7 cellular contexts compared by ENCODE assay signal in the genomic region with DNA sequence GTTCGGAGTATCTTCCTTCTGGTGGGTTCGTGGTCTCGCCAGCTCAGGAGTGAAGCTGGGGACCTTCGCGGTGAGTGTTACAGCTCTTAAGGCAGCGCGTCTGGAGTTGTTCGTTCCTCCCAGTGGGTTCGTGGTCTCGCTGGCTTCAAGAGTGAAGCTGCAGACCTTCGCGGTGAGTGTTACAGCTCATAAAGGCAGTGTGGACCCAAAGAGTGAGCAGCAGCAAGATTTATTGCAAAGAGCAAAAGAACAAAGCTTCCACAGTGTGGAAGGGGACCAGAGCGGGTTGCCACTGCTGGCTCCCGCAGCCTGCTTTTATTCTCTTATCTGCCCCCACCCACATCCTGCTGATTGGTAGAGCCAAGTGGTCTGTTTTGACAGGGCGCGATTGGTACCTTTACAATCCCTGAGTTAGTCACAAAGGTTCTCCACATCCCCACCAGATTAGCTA.
A peak's percentile ranks its signal among the peaks of the same experiment; 100 is the strongest.
DNase-seq lines count a peak whose midpoint lies in the region; ATAC-seq, FAIRE-seq and TF ChIP-seq lines count a peak whose summit lies in the region.
"Not testable (repeated sequence)": the region's sequence is repeated elsewhere in the genome, so short reads cannot be mapped to it uniquely, and the experiment has no call there.

No MANE protein-coding gene starts in this region.

- H3K4me1 ChIP-seq in K562 (replicated peaks in 1 of 2; ENCODE audit: control insufficient read depth in 2 of 2, insufficient read depth in 2 of 2, low read length in 2 of 2), result peaks cover 7 to 29% of the 10 kb centered on the region in 2 experiments; a peak in 4 of 5 replicates

- peak overlapping the region in 3 of 4 donors; percentile 82 to 97 (median 92) for H3K4me3 Mint-ChIP-seq in IgD-negative memory B cell
- H3K4me3 Mint-ChIP-seq in activated CD4-positive, alpha-beta T cell treated with anti-CD3 and anti-CD28 coated beads, Interleukin-2, amount 10 ng/mL, durations not matched to agents 7 days and 5 days, result peak overlapping the region; percentile 62
- peak overlapping the region; percentile 88 to 96 (median 92) for H3K4me3 Mint-ChIP-seq in naive thymus-derived CD8-positive, alpha-beta T cell

- not testable (repeated sequence) for H3K9ac ChIP-seq in K562 (ENCODE audit: insufficient read depth in 1 of 2, low read depth in 2 of 2, low read length in 2 of 2)

- H3K4me1 Mint-ChIP-seq in IgD-negative memory B cell, result peaks cover 58 to 68% (median 62%) of the 10 kb centered on the region in 3 donors
- H3K4me1 Mint-ChIP-seq in activated CD4-positive, alpha-beta T cell treated with anti-CD3 and anti-CD28 coated beads, Interleukin-2, amount 10 ng/mL, durations not matched to agents 7 days and 5 days, result peaks cover 67% of the 10 kb centered on the region
- H3K4me1 Mint-ChIP-seq in naive thymus-derived CD8-positive, alpha-beta T cell, result peaks cover 25 to 87% (median 85%) of the 10 kb centered on the region in 4 donors

- not testable (repeated sequence) for H3K36me3 Mint-ChIP-seq in IgD-negative memory B cell; naive thymus-derived CD8-positive, alpha-beta T cell
- H3K36me3 Mint-ChIP-seq in activated CD4-positive, alpha-beta T cell treated with anti-CD3 and anti-CD28 coated beads, Interleukin-2, amount 10 ng/mL, durations not matched to agents 7 days and 5 days (ENCODE audit: low read depth), result peaks cover 28% of the 10 kb centered on the region

- not testable (repeated sequence) for H3K36me3 ChIP-seq in K562 (ENCODE audit: control insufficient read depth, insufficient read depth, low read length)

- not testable (repeated sequence) for TF ChIP-seq EP300 in K562 (IDR thresholded peaks at IDR 0.05; ENCODE audit: low read length)

- in situ Hi-C loops in K562 (cut with MboI), result not testable (repeated sequence)

- H3K4me2 ChIP-seq in K562 (ENCODE audit: insufficient read depth, low read length), result not testable (repeated sequence)

- not testable (repeated sequence) for BruUV-seq in K562 (replicated peaks; lab: Mats Ljungman, UMichigan)

- POLR2A ChIA-PET in activated CD4-positive, alpha-beta T cell treated with anti-CD3 and anti-CD28 coated beads, Interleukin-2, amount 10 ng/mL, durations not matched to agents 7 days and 5 days (lab: Charles Lee), result not testable (repeated sequence)
- POLR2A ChIA-PET in K562 (lab: Yijun Ruan, JAX), result interaction anchor here (2.0 to 3.9 kb wide), 2 partner anchors 8 to 260 kb away, joined by 5 to 47 read pairs; a partner anchor contains a TSS
- POLR2A ChIA-PET in naive thymus-derived CD8-positive, alpha-beta T cell (lab: Charles Lee), result interaction anchor here (0.6 to 14.1 kb wide), 9 partner anchors 8 to 364 kb away, joined by 3 to 272 read pairs (median 3); a partner anchor contains a TSS

- TF ChIP-seq POLR2A in K562 (conservative IDR thresholded peaks at IDR 0.05), result not testable (repeated sequence)

- not testable (repeated sequence) for H3K27me3 Mint-ChIP-seq in IgD-negative memory B cell; activated CD4-positive, alpha-beta T cell treated with anti-CD3 and anti-CD28 coated beads, Interleukin-2, amount 10 ng/mL, durations not matched to agents 7 days and 5 days; naive thymus-derived CD8-positive, alpha-beta T cell

- 94% methylated on average over 12 of the region's 16 CpGs for WGBS in K562 (ENCODE audit: insufficient coverage, low coverage, missing lambda C conversion rate)

- CTCF ChIA-PET in activated CD4-positive, alpha-beta T cell treated with anti-CD3 and anti-CD28 coated beads, Interleukin-2, amount 10 ng/mL, durations not matched to agents 7 days and 5 days (lab: Charles Lee), result interaction anchor here (0.6 to 5.0 kb wide), 3 partner anchors 70 to 594 kb away, joined by 3 to 21 read pairs (median 3); a partner anchor contains a TSS
- CTCF ChIA-PET in K562 (lab: Yijun Ruan, JAX; ENCODE audit: low intra/inter-chr PET ratio), result not testable (repeated sequence)

- not testable (repeated sequence) for H3K9me3 ChIP-seq in K562 (replicated peaks; ENCODE audit: control insufficient read depth, insufficient read depth, low read depth, low read length)

- not testable (repeated sequence) for H3K27me3 ChIP-seq in K562 (ENCODE audit: control insufficient read depth in 2 of 2, insufficient read depth in 2 of 2, low read length in 2 of 2)

- TF ChIP-seq CTCF in K562 (IDR thresholded peaks at IDR 0.05 in 2 of 3, conservative IDR thresholded peaks at IDR 0.05 in 1 of 3; ENCODE audit: insufficient read depth in 2 of 3, low read depth in 1 of 3, low read length in 3 of 3), result not testable (repeated sequence)

- not testable (repeated sequence) for TF ChIP-seq RAD21 in K562 (CRISPR knock-in tag; conservative IDR thresholded peaks at IDR 0.05 in 1 of 2, IDR thresholded peaks at IDR 0.05 in 1 of 2)

- H3K4me3 ChIP-seq in K562, result not testable (repeated sequence)

- not testable (repeated sequence) for ATAC-seq in K562; naive thymus-derived CD8-positive, alpha-beta T cell

- not testable (repeated sequence) for H2AFZ ChIP-seq in K562 (ENCODE audit: low read depth, low read length)

- DNase-seq in activated CD4-positive, alpha-beta T cell treated with anti-CD3 and anti-CD28 coated beads, Interleukin-2, amount 10 ng/mL, durations not matched to agents 7 days and 5 days, result peak; percentile 20
- DNase-seq in activated T-cell treated with anti-CD3 and anti-CD28 coated beads for 1 hour (ENCODE audit: low read depth), result peak; percentile 24
- DNase-seq in activated effector memory CD4-positive, alpha-beta T cell treated with anti-CD3 and anti-CD28 coated beads, Interleukin-2, amount 50 U/mL, for 16 hours, result peak; percentile 70
- not testable (repeated sequence) for DNase-seq in K562 (ENCODE audit: extremely low read depth in 1 of 4, low spot score in 3 of 4)
- peak in 8 of 10 donors; percentile 19 to 74 (median 48) for DNase-seq in naive thymus-derived CD8-positive, alpha-beta T cell
- peak in 2 of 3 experiments; percentile 29 to 32 for DNase-seq in stimulated activated CD4-positive, alpha-beta T cell treated with anti-CD3 and anti-CD28 coated beads, TNF-alpha, amount 100 ng/mL, for 4 hours (ENCODE audit: low read depth in 3 of 3)

- not testable (repeated sequence) for H3K27ac ChIP-seq in K562 (ENCODE audit: extremely low read depth, low read depth, low read length)

- peak overlapping the region; percentile 31 to 100 (median 83) for H3K27ac Mint-ChIP-seq in IgD-negative memory B cell
- peak overlapping the region; percentile 91 for H3K27ac Mint-ChIP-seq in activated CD4-positive, alpha-beta T cell treated with anti-CD3 and anti-CD28 coated beads, Interleukin-2, amount 10 ng/mL, durations not matched to agents 7 days and 5 days
- peak overlapping the region; percentile 95 to 99 (median 98) for H3K27ac Mint-ChIP-seq in naive thymus-derived CD8-positive, alpha-beta T cell

- H3K79me2 ChIP-seq in K562 (ENCODE audit: control insufficient read depth, insufficient read depth, low read length), result not testable (repeated sequence)

- H3K9me1 ChIP-seq in K562 (ENCODE audit: control insufficient read depth, insufficient read depth, low read length), result not testable (repeated sequence)

- H4K20me1 ChIP-seq in K562 (replicated peaks; ENCODE audit: control insufficient read depth, insufficient read depth, low read length), result not testable (repeated sequence)

- H3K9me3 Mint-ChIP-seq in IgD-negative memory B cell, result not testable (repeated sequence)
- H3K9me3 Mint-ChIP-seq in activated CD4-positive, alpha-beta T cell treated with anti-CD3 and anti-CD28 coated beads, Interleukin-2, amount 10 ng/mL, durations not matched to agents 7 days and 5 days, result peaks cover 25% of the 10 kb centered on the region
- H3K9me3 Mint-ChIP-seq in naive thymus-derived CD8-positive, alpha-beta T cell, result peaks cover 0 to 17% (median 4%) of the 10 kb centered on the region in 9 donors

- not testable (repeated sequence) for FAIRE-seq in K562 (lab: Jason Lieb, UNC)

- intact Hi-C loops in K562 (cut with micrococcal nuclease), result loop anchor here (2.0 to 10.0 kb wide), 5 partner anchors 165 to 1021 kb away; a partner anchor contains a TSS

TF ChIP-seq in K562, 482 proteins besides CTCF, POLR2A, EP300 and RAD21:
- TF ChIP-seq ZNF445 (CRISPR knock-in tag; IDR thresholded peaks at IDR 0.05; ENCODE audit: low read depth), result 0 out of 2 replicates have a peak, but pooled peaks have one; percentile 44
- TF ChIP-seq, protein P1, sequence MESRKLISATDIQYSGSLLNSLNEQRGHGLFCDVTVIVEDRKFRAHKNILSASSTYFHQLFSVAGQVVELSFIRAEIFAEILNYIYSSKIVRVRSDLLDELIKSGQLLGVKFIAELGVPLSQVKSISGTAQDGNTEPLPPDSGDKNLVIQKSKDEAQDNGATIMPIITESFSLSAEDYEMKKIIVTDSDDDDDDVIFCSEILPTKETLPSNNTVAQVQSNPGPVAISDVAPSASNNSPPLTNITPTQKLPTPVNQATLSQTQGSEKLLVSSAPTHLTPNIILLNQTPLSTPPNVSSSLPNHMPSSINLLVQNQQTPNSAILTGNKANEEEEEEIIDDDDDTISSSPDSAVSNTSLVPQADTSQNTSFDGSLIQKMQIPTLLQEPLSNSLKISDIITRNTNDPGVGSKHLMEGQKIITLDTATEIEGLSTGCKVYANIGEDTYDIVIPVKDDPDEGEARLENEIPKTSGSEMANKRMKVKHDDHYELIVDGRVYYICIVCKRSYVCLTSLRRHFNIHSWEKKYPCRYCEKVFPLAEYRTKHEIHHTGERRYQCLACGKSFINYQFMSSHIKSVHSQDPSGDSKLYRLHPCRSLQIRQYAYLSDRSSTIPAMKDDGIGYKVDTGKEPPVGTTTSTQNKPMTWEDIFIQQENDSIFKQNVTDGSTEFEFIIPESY (CRISPR knock-in tag; IDR thresholded peaks at IDR 0.05), result 0 out of 2 replicates have a peak, but pooled peaks have one; percentile 9
